In the genomic region with DNA sequence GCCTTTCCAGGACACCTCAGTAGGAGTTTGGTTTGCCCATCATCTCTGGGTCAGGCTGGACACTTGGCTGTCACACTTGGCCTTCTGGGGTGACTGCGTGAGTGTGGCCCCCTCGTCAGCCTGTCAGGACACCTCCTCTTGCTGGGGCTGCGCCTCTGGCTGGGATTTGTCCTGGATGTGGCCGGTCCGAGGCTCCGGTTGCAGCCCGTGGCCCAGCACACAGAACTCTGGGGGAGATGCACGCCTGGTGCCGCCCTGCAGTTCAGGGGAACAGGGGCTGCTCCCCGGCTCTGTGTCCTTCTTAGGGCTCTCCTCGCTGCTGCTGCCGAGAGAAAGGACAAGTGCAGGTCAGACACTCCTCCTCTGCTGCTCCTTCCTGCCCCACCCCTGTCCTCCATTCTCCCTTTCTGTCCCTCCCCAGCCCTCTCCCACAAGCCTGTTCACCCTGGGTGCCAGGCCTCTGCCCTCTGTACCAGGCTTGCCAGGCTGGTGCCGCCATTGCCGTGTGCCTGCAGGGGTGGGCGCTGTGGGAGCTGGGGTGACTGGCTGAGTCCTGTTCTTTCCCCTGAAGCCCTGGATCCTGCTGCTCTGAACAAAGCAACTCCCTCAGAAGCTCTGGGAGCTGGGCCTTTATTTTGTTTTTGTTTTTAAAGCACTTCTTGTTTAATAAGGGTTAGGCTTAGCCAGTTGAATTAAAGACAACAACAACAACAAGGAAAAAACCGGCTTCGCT, we compare ENCODE assay signal across 12 cellular contexts. TPM values are rescaled to one million over a fixed set of nuclear protein-coding genes. Genes with fewer than 3 reads are reported as not detected.
A peak's percentile ranks its signal among the peaks of the same experiment; 100 is the strongest.
DNase-seq lines count a peak whose midpoint lies in the region; ATAC-seq and TF ChIP-seq lines count a peak whose summit lies in the region.
"Had no signal": no experiment of that assay in that cellular context is flagged by ENCODE, and none has a peak within 500 bp of the region (broad histone marks: within the 10 kb centered on the region; RNA-seq: fewer than 3 reads in every experiment).

No MANE protein-coding gene starts in this region.

- H3K27ac Mint-ChIP-seq in nephron = peak overlapping the region; percentile 70 to 95 (median 79)
- H3K27ac Mint-ChIP-seq in naive thymus-derived CD8-positive, alpha-beta T cell = no peak overlapping the region
- H3K27ac Mint-ChIP-seq: CD8-positive, alpha-beta T cell; natural killer cell; stimulated activated naive CD8-positive, alpha-beta T cell treated with anti-CD3 and anti-CD28 coated beads, Interleukin-15, Interleukin-2, amounts not matched to agents 100 ng/mL and 50 ng/mL, for 24 hours had no signal

- H3K9me3 Mint-ChIP-seq in nephron = no peaks in the 10 kb centered on the region
- no peaks in the 10 kb centered on the region for H3K9me3 Mint-ChIP-seq in naive thymus-derived CD8-positive, alpha-beta T cell
- H3K9me3 Mint-ChIP-seq: CD8-positive, alpha-beta T cell; natural killer cell; stimulated activated naive CD8-positive, alpha-beta T cell treated with anti-CD3 and anti-CD28 coated beads, Interleukin-15, Interleukin-2, amounts not matched to agents 100 ng/mL and 50 ng/mL, for 24 hours had no signal

- DNase-seq in fibroblast of lung (ENCODE audit: low read depth in 2 of 2) (no peak), posterior vena cava (ENCODE audit: low spot score) (no peak), HCEC 1CT (no peak)
- no peak for DNase-seq in naive thymus-derived CD8-positive, alpha-beta T cell
- DNase-seq: CD8-positive, alpha-beta T cell; natural killer cell had no signal

- peak overlapping the region; percentile 33 for H2AFZ ChIP-seq in fibroblast of lung (ENCODE audit: low read length)

- no peaks in the 10 kb centered on the region for H3K79me2 ChIP-seq in fibroblast of lung (ENCODE audit: control insufficient read depth, insufficient read depth, low read length)

- no peaks in the 10 kb centered on the region for H3K36me3 ChIP-seq in fibroblast of lung (ENCODE audit: control insufficient read depth, insufficient read depth, low read length)

- no peak overlapping the region for H3K4me3 ChIP-seq in fibroblast of lung (replicated peaks in 1 of 4; ENCODE audit: control extremely low read depth in 1 of 4, insufficient read depth in 1 of 4, low read depth in 3 of 4, low read length in 4 of 4)

- POLR2A ChIA-PET in naive thymus-derived CD8-positive, alpha-beta T cell (lab: Charles Lee) = no interaction called here

- H3K27me3 ChIP-seq in fibroblast of lung (ENCODE audit: control insufficient read depth, insufficient read depth, low read length) = peaks cover 3% of the 10 kb centered on the region

- intact Hi-C loops in posterior vena cava (cut with DNase I) = no loop called here

- no peaks in the 10 kb centered on the region for H3K9me3 ChIP-seq in fibroblast of lung (ENCODE audit: control insufficient read depth, insufficient read depth, low read depth, low read length)

- TF ChIP-seq CTCF in fibroblast of lung (conservative IDR thresholded peaks at IDR 0.05 in 1 of 2, IDR thresholded peaks at IDR 0.05 in 1 of 2; ENCODE audit: low read depth in 1 of 2, low read length in 2 of 2) = no peak
- no peak for TF ChIP-seq CTCF in nephron (IDR thresholded peaks at IDR 0.05; ENCODE audit: unreplicated experiment in 3 of 3)

- no peaks in the 10 kb centered on the region for H3K4me1 ChIP-seq in fibroblast of lung (ENCODE audit: control insufficient read depth, extremely low read depth, insufficient read depth, low read length)

- no peak overlapping the region for H3K4me2 ChIP-seq in fibroblast of lung (ENCODE audit: extremely low read depth, insufficient read depth, low read length)

- H3K27me3 Mint-ChIP-seq in nephron (ENCODE audit: low read depth) = no peaks in the 10 kb centered on the region
- H3K27me3 Mint-ChIP-seq in naive thymus-derived CD8-positive, alpha-beta T cell = peaks cover 0 to 2% (median 0%) of the 10 kb centered on the region in 5 donors
- H3K27me3 Mint-ChIP-seq: stimulated activated naive CD8-positive, alpha-beta T cell treated with anti-CD3 and anti-CD28 coated beads, Interleukin-15, Interleukin-2, amounts not matched to agents 100 ng/mL and 50 ng/mL, for 24 hours had no signal

- H3K36me3 Mint-ChIP-seq in nephron (ENCODE audit: low read depth) = no peaks in the 10 kb centered on the region
- no peaks in the 10 kb centered on the region for H3K36me3 Mint-ChIP-seq in naive thymus-derived CD8-positive, alpha-beta T cell
- H3K36me3 Mint-ChIP-seq: CD8-positive, alpha-beta T cell; natural killer cell had no signal

- H3K4me1 Mint-ChIP-seq in nephron = peaks cover 68% of the 10 kb centered on the region
- peaks cover 0 to 2% (median under 1%) of the 10 kb centered on the region in 4 donors for H3K4me1 Mint-ChIP-seq in naive thymus-derived CD8-positive, alpha-beta T cell
- H3K4me1 Mint-ChIP-seq: natural killer cell had no signal

- H3K4me3 Mint-ChIP-seq in nephron = peak overlapping the region in 2 of 3 experiments; percentile 40 to 67
- H3K4me3 Mint-ChIP-seq in naive thymus-derived CD8-positive, alpha-beta T cell = no peak overlapping the region
- H3K4me3 Mint-ChIP-seq: CD8-positive, alpha-beta T cell; natural killer cell; stimulated activated naive CD8-positive, alpha-beta T cell treated with anti-CD3 and anti-CD28 coated beads, Interleukin-15, Interleukin-2, amounts not matched to agents 100 ng/mL and 50 ng/mL, for 24 hours had no signal

- no peaks in the 10 kb centered on the region for H4K20me1 ChIP-seq in fibroblast of lung (ENCODE audit: control insufficient read depth, extremely low read depth, insufficient read depth, low read length)

- peak overlapping the region; percentile 93 for H3K27ac ChIP-seq in angular gyrus (ENCODE audit: low read depth, low read length)
- H3K27ac ChIP-seq in fibroblast of lung (ENCODE audit: insufficient read depth, low read length) = no peak overlapping the region
- peak overlapping the region; percentile 92 for H3K27ac ChIP-seq in temporal lobe (ENCODE audit: low read depth, low read length)

- no peak for ATAC-seq in naive thymus-derived CD8-positive, alpha-beta T cell
- ATAC-seq: CD8-positive, alpha-beta T cell; natural killer cell had no signal

- H3K9ac ChIP-seq in fibroblast of lung (ENCODE audit: insufficient read depth, low read length) = no peak overlapping the region

RNA-seq across cellular contexts. Expression of gene PCARE, which starts 9.4 kb away (rescaled TPM):
- total RNA-seq in fibroblast of lung (under 0.01 TPM in 1 of 2 replicates, not detected in the other), temporal lobe (under 0.01 TPM), posterior vena cava (not detected)
- polyA plus RNA-seq in fibroblast of lung = not detected in 2 replicates
- not detected in 2 replicates for polyA plus RNA-seq in fibroblast of lung (2012)
- polyA minus RNA-seq in fibroblast of lung (ENCODE audit: low replicate concordance) = not detected in 2 replicates
- total RNA-seq in naive thymus-derived CD8-positive, alpha-beta T cell = not detected
- polyA plus RNA-seq in naive thymus-derived CD8-positive, alpha-beta T cell = not detected
- total RNA-seq: CD8-positive, alpha-beta T cell; endothelial cell of umbilical vein; natural killer cell; NCI-H460 had no signal
- polyA plus RNA-seq: endothelial cell of umbilical vein had no signal

RNA-seq across cellular contexts. Expression of gene CLIP4, which starts 50.3 kb away (rescaled TPM):
- 123 and 127 TPM in 2 replicates for total RNA-seq in fibroblast of lung
- polyA plus RNA-seq in fibroblast of lung = 39.9 and 40.3 TPM in 2 replicates
- polyA plus RNA-seq in fibroblast of lung (2012) = 23.5 and 27.5 TPM in 2 replicates
- 14.3 and 25.0 TPM in 2 replicates for polyA minus RNA-seq in fibroblast of lung (ENCODE audit: low replicate concordance)
- total RNA-seq in temporal lobe = 27.5 TPM
- 10 to 100 TPM; 31.9 to 37.9 TPM for total RNA-seq in posterior vena cava
- 10 to 100 TPM; 56.1 to 59.0 TPM for total RNA-seq in naive thymus-derived CD8-positive, alpha-beta T cell
- polyA plus RNA-seq in naive thymus-derived CD8-positive, alpha-beta T cell = 10 to 100 TPM; 18.7 to 20.6 (median 18.8) TPM

Comparison
In these comparisons a context has a peak if more than half of its experiments do, and no peak if none do; other contexts are left out.
1. H3K27ac Mint-ChIP-seq: peak in nephron (3 of 3); none in naive thymus-derived CD8-positive, alpha-beta T cell (0 of 10).
2. H3K4me3 Mint-ChIP-seq: peak in nephron (2 of 3); none in naive thymus-derived CD8-positive, alpha-beta T cell (0 of 10).